18 cellular contexts compared by ENCODE assay signal in the genomic region with DNA sequence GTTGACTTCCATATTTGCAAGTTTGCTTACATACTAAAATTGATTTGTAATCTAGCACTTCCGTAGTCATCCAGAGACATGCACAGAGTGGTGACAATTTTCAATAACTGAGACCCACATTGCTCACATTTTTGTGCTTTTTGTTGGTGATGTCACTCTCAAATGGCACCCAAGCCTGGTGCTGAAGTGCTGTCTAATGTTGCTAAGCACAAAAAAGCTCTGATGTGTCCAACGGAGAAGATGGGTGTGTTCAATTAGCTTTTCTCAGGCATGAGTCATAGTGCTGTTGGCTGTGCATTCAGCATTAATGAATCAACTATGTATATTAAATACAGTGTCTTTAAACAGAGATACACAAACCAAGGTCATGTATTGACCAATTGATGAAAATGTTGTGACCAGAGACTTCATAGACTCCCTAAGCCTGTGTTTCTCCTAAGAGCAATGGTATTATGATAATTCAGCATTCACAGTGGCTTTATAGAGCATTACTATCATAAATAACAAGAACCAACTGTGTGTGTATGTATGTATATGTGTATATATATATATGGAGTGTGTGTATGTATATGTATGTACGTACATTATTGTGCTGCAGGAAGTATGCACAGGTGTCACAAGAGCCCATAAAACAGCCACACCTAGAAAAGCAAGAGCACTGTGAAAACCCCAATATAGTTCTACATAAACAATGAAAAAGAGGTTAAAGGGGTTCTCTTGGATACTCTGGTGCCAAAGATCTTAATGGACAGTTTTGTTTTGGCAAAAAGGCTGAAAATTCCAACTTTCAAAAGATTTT. TPM values are rescaled to one million over a fixed set of nuclear protein-coding genes. Genes with fewer than 3 reads are reported as not detected.
"Had no signal": no experiment of that assay in that cellular context is flagged by ENCODE, and none has a peak within 500 bp of the region (broad histone marks: within the 10 kb centered on the region; RNA-seq: fewer than 3 reads in every experiment).

No MANE protein-coding gene starts in this region.

- H3K27me3 ChIP-seq: ovary had no signal

- ATAC-seq: activated naive CD8-positive, alpha-beta T cell treated with anti-CD3 and anti-CD28 coated beads, Interleukin-2, amount 50 U/mL, for 24 hours; left cardiac atrium; naive thymus-derived CD4-positive, alpha-beta T cell; stimulated activated naive CD8-positive, alpha-beta T cell treated with anti-CD3 and anti-CD28 coated beads, Interleukin-15, amount 100 ng/mL, for 72 hours had no signal

- H3K36me3 ChIP-seq: ovary had no signal

- H3K4me3 ChIP-seq: dorsolateral prefrontal cortex, ovary had no signal

- DNase-seq: activated CD4-positive, alpha-beta T cell treated with anti-CD3 and anti-CD28 coated beads for 1 hour; activated CD4-positive, alpha-beta T cell treated with anti-CD3 and anti-CD28 coated beads, Interleukin-2, amount 50 U/mL, for 4 hours; activated naive CD4-positive, alpha-beta T cell; activated naive CD8-positive, alpha-beta T cell treated with anti-CD3 and anti-CD28 coated beads, Interleukin-2, amount 50 U/mL, for 24 hours; activated T-cell treated with anti-CD3 and anti-CD28 coated beads for 4 hours; aorta; dorsolateral prefrontal cortex; endodermal cell; left cardiac atrium; naive thymus-derived CD4-positive, alpha-beta T cell; ovary; stimulated activated CD4-positive, alpha-beta T cell treated with anti-CD3 and anti-CD28 coated beads, Interleukin-1b, Interleukin-23, amount 100 ng/mL, for 48 hours; stimulated activated naive CD8-positive, alpha-beta T cell treated with anti-CD3 and anti-CD28 coated beads, Interleukin-15, amount 100 ng/mL, for 72 hours had no signal

- H3K9me3 ChIP-seq: ovary had no signal

- H3K27ac ChIP-seq: dorsolateral prefrontal cortex, ovary had no signal

RNA-seq across cellular contexts. Expression of a gene that starts 31.1 kb away (rescaled TPM):
- total RNA-seq: aorta; cardiac septum; endodermal cell; fibroblast of villous mesenchyme; left cardiac atrium; lung microvascular endothelial cell; mononuclear cell; naive thymus-derived CD4-positive, alpha-beta T cell; ovary; temporal lobe had no signal
